ENCODE assay signal across 12 cellular contexts in the genomic region with DNA sequence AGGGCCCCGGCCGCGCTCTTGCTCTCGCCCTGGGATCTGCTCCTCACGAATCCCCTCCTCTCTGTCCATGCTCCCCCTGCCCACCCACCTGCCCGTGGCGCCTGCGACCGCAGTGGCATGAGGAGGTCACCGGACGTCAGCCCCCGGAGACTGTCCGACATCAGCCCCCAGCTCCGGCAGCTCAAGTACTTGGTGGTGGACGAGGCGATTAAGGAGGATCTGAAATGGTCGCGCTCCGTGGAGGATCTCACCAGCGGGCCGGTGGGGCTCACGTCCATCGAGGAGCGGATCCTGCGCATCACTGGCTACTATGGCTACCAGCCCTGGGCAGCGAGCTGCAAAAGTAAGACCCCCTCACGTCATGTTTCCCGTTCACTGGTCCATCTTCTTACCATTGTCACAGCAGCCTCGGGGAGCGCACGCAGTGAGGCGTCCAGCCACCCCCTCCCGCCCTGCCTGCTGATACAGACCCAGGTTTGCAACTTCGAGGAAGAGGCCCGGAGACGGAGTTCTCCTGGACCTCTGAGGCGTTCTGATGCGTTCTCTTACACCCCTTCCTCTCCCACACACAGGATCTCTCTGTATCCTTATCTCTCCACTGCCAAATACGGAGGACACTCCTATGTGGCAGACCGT. TPM values are rescaled to one million over a fixed set of nuclear protein-coding genes. Genes with fewer than 3 reads are reported as not detected.
DNase-seq lines count a peak whose midpoint lies in the region; ATAC-seq and TF ChIP-seq lines count a peak whose summit lies in the region.
"Had no signal": no experiment of that assay in that cellular context is flagged by ENCODE, and none has a peak within 500 bp of the region (broad histone marks: within the 10 kb centered on the region; RNA-seq: fewer than 3 reads in every experiment).

No MANE protein-coding gene starts in this region.

- DNase-seq in astrocyte of the cerebellum (ENCODE audit: low read depth) (no peak), iPS DF 6.9 (ENCODE audit: low read depth, low spot score) (no peak), posterior vena cava (ENCODE audit: low spot score) (peak; percentile 74), NCI-H2107 (lab: John Stamatoyannopoulos, UW) (no peak), NCI-H526 (lab: John Stamatoyannopoulos, UW) (no peak)
- no peak for DNase-seq in activated naive CD4-positive, alpha-beta T cell treated with anti-CD3 and anti-CD28 coated beads, Interleukin-2, amount 50 U/mL, for 72 hours (ENCODE audit: low spot score in 2 of 2)
- no peak for DNase-seq in activated T-helper 1 cell treated with anti-CD3 and anti-CD28 coated beads, Interleukin-12 subunit alpha, Interleukin-12 subunit beta, Interleukin-2, Interleukin-4 antibody, amounts not matched to agents 30 ng/mL and 10 ng/mL and 1 ng/mL, durations not matched to agents 14 hours and 24 hours and 36 hours (ENCODE audit: low spot score)
- DNase-seq: activated CD8-positive, alpha-beta T cell treated with anti-CD3 and anti-CD28 coated beads for 36 hours; CD8-positive, alpha-beta memory T cell; MV-4-11 had no signal

- intact Hi-C loops in posterior vena cava (cut with DNase I), result loop anchor here in 1 of 2 donors (5.0 kb wide), 1 partner anchor 1008 kb away; no protein-coding TSS in a partner anchor
- intact Hi-C loops in activated T-helper 1 cell treated with anti-CD3 and anti-CD28 coated beads, Interleukin-12 subunit alpha, Interleukin-12 subunit beta, Interleukin-2, Interleukin-4 antibody, amounts not matched to agents 30 ng/mL and 10 ng/mL and 1 ng/mL, durations not matched to agents 14 hours and 24 hours and 36 hours (cut with micrococcal nuclease), result no loop called here

- TF ChIP-seq CTCF in HEK293 (tag by site-specific recombination; IDR thresholded peaks at IDR 0.05) (no peak), astrocyte of the cerebellum (IDR thresholded peaks at IDR 0.05; ENCODE audit: low read depth, low read length, missing control alignments) (no peak)

- H3K9me3 ChIP-seq in HEK293 (ENCODE audit: control insufficient read depth, insufficient read depth, low read depth, low read length), result no peaks in the 10 kb centered on the region
- H3K9me3 ChIP-seq in iPS DF 6.9 (ENCODE audit: control insufficient read depth, insufficient read depth, low read length), result no peaks in the 10 kb centered on the region

- ATAC-seq in activated naive CD4-positive, alpha-beta T cell treated with anti-CD3 and anti-CD28 coated beads, Interleukin-2, amount 50 U/mL, for 72 hours, result no peak

- no peak overlapping the region for H3K4me3 Mint-ChIP-seq in activated T-helper 1 cell treated with anti-CD3 and anti-CD28 coated beads, Interleukin-12 subunit alpha, Interleukin-12 subunit beta, Interleukin-2, Interleukin-4 antibody, amounts not matched to agents 30 ng/mL and 10 ng/mL and 1 ng/mL, durations not matched to agents 14 hours and 24 hours and 36 hours
- H3K4me3 Mint-ChIP-seq: activated CD8-positive, alpha-beta T cell treated with anti-CD3 and anti-CD28 coated beads for 36 hours had no signal

- peaks cover 7 to 8% of the 10 kb centered on the region in 2 donors for H3K36me3 Mint-ChIP-seq in activated naive CD4-positive, alpha-beta T cell treated with anti-CD3 and anti-CD28 coated beads, Interleukin-2, amount 50 U/mL, for 72 hours
- H3K36me3 Mint-ChIP-seq in activated T-helper 1 cell treated with anti-CD3 and anti-CD28 coated beads, Interleukin-12 subunit alpha, Interleukin-12 subunit beta, Interleukin-2, Interleukin-4 antibody, amounts not matched to agents 30 ng/mL and 10 ng/mL and 1 ng/mL, durations not matched to agents 14 hours and 24 hours and 36 hours (ENCODE audit: low read depth), result peaks cover 2% of the 10 kb centered on the region

- peaks cover 4% of the 10 kb centered on the region for H3K4me1 Mint-ChIP-seq in activated T-helper 1 cell treated with anti-CD3 and anti-CD28 coated beads, Interleukin-12 subunit alpha, Interleukin-12 subunit beta, Interleukin-2, Interleukin-4 antibody, amounts not matched to agents 30 ng/mL and 10 ng/mL and 1 ng/mL, durations not matched to agents 14 hours and 24 hours and 36 hours (ENCODE audit: low read depth)

- POLR2A ChIA-PET in HEK293 (lab: Yijun Ruan, JAX), result no interaction called here

- peaks cover 16% of the 10 kb centered on the region for H3K27me3 ChIP-seq in iPS DF 6.9 (ENCODE audit: control insufficient read depth, insufficient read depth, low read length)

- WGBS in iPS DF 6.9 (ENCODE audit: insufficient coverage, insufficient read length), result no CpG with 5 or more reads among the region's 40 CpGs

- peaks cover 34% of the 10 kb centered on the region for H3K27me3 Mint-ChIP-seq in activated T-helper 1 cell treated with anti-CD3 and anti-CD28 coated beads, Interleukin-12 subunit alpha, Interleukin-12 subunit beta, Interleukin-2, Interleukin-4 antibody, amounts not matched to agents 30 ng/mL and 10 ng/mL and 1 ng/mL, durations not matched to agents 14 hours and 24 hours and 36 hours (ENCODE audit: insufficient read depth)

- H3K4me3 ChIP-seq in HEK293 (ENCODE audit: low read depth, low read length) (peak overlapping the region; percentile 59), astrocyte of the cerebellum (ENCODE audit: low read depth, low read length) (peak overlapping the region; percentile 55), iPS DF 6.9 (ENCODE audit: low read length) (peak overlapping the region; percentile 46; the same call in 1 of the 2 replicates)

- in situ Hi-C loops in astrocyte of the cerebellum (cut with HindIII; ENCODE audit: low sequenced_read_pairs), result no loop called here

- H3K27ac ChIP-seq in HEK293 (ENCODE audit: extremely low read depth, low read depth, low read length) (no peak overlapping the region), iPS DF 6.9 (ENCODE audit: low read length) (no peak overlapping the region)
- H3K27ac ChIP-seq: HL-60 had no signal

- H3K4me1 ChIP-seq in HEK293 (ENCODE audit: control insufficient read depth, insufficient read depth, low read length), result no peaks in the 10 kb centered on the region
- no peaks in the 10 kb centered on the region; the same call in 1 of the 2 replicates for H3K4me1 ChIP-seq in iPS DF 6.9 (ENCODE audit: control insufficient read depth, insufficient read depth, low read length)

- peaks cover 4% of the 10 kb centered on the region in 2 donors for H3K9me3 Mint-ChIP-seq in activated naive CD4-positive, alpha-beta T cell treated with anti-CD3 and anti-CD28 coated beads, Interleukin-2, amount 50 U/mL, for 72 hours
- H3K9me3 Mint-ChIP-seq in activated T-helper 1 cell treated with anti-CD3 and anti-CD28 coated beads, Interleukin-12 subunit alpha, Interleukin-12 subunit beta, Interleukin-2, Interleukin-4 antibody, amounts not matched to agents 30 ng/mL and 10 ng/mL and 1 ng/mL, durations not matched to agents 14 hours and 24 hours and 36 hours, result no peaks in the 10 kb centered on the region
- H3K9me3 Mint-ChIP-seq: activated CD8-positive, alpha-beta T cell treated with anti-CD3 and anti-CD28 coated beads for 36 hours had no signal

- H3K36me3 ChIP-seq in HEK293 (ENCODE audit: control insufficient read depth in 2 of 2, insufficient read depth in 1 of 2, low read length in 2 of 2), result no peaks in the 10 kb centered on the region
- no peaks in the 10 kb centered on the region for H3K36me3 ChIP-seq in iPS DF 6.9 (ENCODE audit: control insufficient read depth, insufficient read depth, low read length)

- no peak overlapping the region for H3K27ac Mint-ChIP-seq in activated naive CD4-positive, alpha-beta T cell treated with anti-CD3 and anti-CD28 coated beads, Interleukin-2, amount 50 U/mL, for 72 hours
- H3K27ac Mint-ChIP-seq in activated T-helper 1 cell treated with anti-CD3 and anti-CD28 coated beads, Interleukin-12 subunit alpha, Interleukin-12 subunit beta, Interleukin-2, Interleukin-4 antibody, amounts not matched to agents 30 ng/mL and 10 ng/mL and 1 ng/mL, durations not matched to agents 14 hours and 24 hours and 36 hours, result no peak overlapping the region
- H3K27ac Mint-ChIP-seq: activated CD8-positive, alpha-beta T cell treated with anti-CD3 and anti-CD28 coated beads for 36 hours; CD8-positive, alpha-beta memory T cell had no signal

- CTCF ChIA-PET in HEK293 (lab: Yijun Ruan, JAX), result interaction anchor here (0.8 to 2.5 kb wide), 16 partner anchors 9 to 599 kb away, joined by 3 to 30 read pairs (median 4); no protein-coding TSS in a partner anchor

TF ChIP-seq in HEK293, 187 proteins besides CTCF, POLR2A, EP300 and RAD21 (continues in another document):
- no peak for TF ChIP-seq PRDM10 (tag by site-specific recombination; IDR thresholded peaks at IDR 0.05)

RNA-seq across cellular contexts. Expression of gene SLC35F3, which starts 1.1 kb away (rescaled TPM):
- total RNA-seq in posterior vena cava, result not detected
- under 1 TPM in 1 of 2 donors, not detected in 1; 0.49 TPM for total RNA-seq in activated naive CD4-positive, alpha-beta T cell treated with anti-CD3 and anti-CD28 coated beads, Interleukin-2, amount 50 U/mL, for 72 hours
- 7.9 and 8.2 TPM in 2 replicates for total RNA-seq in activated T-helper 1 cell treated with anti-CD3 and anti-CD28 coated beads, Interleukin-12 subunit alpha, Interleukin-12 subunit beta, Interleukin-2, Interleukin-4 antibody, amounts not matched to agents 30 ng/mL and 10 ng/mL and 1 ng/mL, durations not matched to agents 14 hours and 24 hours and 36 hours
